In the genomic region with DNA sequence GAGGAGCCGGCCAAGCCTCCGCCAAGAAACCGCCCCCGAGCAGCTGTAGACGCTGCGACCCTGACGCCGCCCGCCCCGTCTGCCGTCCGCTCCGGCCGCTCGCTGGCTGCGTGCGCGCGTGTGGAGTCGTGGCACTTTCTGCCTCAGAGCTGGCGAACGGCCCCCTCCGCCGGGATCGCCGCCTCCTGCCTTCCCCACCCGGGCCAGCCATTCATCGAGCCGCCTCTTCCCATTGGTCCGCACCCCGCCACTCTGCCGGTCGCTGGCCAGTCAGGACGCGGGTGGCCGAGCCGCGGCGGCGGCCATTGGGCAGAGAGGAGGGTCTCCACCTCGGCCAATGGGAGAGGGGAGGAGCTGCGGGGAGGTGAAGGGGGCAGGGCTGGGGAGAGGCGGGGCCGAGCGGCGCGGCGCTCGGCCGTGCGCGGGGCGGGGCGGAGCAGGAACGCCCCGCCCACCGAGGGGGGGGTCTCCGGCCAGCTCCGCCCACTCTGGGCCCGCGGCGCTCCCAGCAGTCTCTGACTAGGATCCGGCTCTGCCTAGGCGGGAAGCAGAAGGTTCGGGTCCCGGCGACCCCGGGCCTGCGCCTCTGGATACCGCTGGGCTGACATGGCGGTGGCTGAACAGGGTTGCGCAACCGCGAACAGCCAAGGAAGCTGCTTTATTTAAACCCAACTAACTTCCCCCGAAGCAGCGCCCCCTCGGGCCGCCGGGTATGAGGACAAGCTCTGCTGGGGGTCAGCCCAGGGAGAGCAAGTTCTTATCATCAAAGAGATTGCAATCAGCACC, we compare ENCODE assay signal across 8 cellular contexts. TPM values are rescaled to one million over a fixed set of nuclear protein-coding genes. Genes with fewer than 3 reads are reported as not detected.
A peak's percentile ranks its signal among the peaks of the same experiment; 100 is the strongest.
DNase-seq lines count a peak whose midpoint lies in the region; ATAC-seq lines count a peak whose summit lies in the region.

A gene with protein sequence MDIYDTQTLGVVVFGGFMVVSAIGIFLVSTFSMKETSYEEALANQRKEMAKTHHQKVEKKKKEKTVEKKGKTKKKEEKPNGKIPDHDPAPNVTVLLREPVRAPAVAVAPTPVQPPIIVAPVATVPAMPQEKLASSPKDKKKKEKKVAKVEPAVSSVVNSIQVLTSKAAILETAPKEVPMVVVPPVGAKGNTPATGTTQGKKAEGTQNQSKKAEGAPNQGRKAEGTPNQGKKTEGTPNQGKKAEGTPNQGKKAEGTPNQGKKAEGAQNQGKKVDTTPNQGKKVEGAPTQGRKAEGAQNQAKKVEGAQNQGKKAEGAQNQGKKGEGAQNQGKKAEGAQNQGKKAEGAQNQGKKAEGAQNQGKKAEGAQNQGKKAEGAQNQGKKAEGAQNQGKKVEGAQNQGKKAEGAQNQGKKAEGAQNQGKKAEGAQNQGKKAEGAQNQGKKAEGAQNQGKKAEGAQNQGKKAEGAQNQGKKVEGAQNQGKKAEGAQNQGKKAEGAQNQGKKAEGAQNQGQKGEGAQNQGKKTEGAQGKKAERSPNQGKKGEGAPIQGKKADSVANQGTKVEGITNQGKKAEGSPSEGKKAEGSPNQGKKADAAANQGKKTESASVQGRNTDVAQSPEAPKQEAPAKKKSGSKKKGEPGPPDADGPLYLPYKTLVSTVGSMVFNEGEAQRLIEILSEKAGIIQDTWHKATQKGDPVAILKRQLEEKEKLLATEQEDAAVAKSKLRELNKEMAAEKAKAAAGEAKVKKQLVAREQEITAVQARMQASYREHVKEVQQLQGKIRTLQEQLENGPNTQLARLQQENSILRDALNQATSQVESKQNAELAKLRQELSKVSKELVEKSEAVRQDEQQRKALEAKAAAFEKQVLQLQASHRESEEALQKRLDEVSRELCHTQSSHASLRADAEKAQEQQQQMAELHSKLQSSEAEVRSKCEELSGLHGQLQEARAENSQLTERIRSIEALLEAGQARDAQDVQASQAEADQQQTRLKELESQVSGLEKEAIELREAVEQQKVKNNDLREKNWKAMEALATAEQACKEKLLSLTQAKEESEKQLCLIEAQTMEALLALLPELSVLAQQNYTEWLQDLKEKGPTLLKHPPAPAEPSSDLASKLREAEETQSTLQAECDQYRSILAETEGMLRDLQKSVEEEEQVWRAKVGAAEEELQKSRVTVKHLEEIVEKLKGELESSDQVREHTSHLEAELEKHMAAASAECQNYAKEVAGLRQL (N-terminal part only) (minus strand): TSS at position 140 of the 786 bp plus-strand sequence. CDS start 21,735 bp downstream, outside the sequence.

- DNase-seq in COLO829 (ENCODE audit: low spot score) (peak; percentile 98), HS-5 (ENCODE audit: low read depth) (peak; percentile 80), NK-92 (lab: John Stamatoyannopoulos, UW; ENCODE audit: unreplicated experiment) (peak; percentile 82), lung microvascular endothelial cell (ENCODE audit: low read depth in 2 of 2) (peak; percentile 98 to 99)
- peak; percentile 96 for DNase-seq in activated CD8-positive, alpha-beta memory T cell treated with anti-CD3 and anti-CD28 coated beads for 24 hours
- peak; percentile 93 for DNase-seq in effector CD8-positive, alpha-beta T cell (lab: John Stamatoyannopoulos, UW)
- DNase-seq in stimulated activated CD4-positive, alpha-beta T cell treated with anti-CD3 and anti-CD28 coated beads, TNF-alpha, amount 100 ng/mL, for 48 hours (ENCODE audit: low read depth in 3 of 3), result peak; percentile 94 to 95 (median 94)

- ATAC-seq in GM19468 (IDR thresholded peaks at IDR 0.05; ENCODE audit: extremely low read depth, unreplicated experiment), result peak; percentile 63

RNA-seq across cellular contexts. Expression of the gene that starts here (rescaled TPM):
- 49.9 and 61.5 TPM in 2 replicates for total RNA-seq in lung microvascular endothelial cell

Comparison
In these comparisons a context has a peak if more than half of its experiments do, and no peak if none do; other contexts are left out.
1. Peak in every context shown above with its lines: DNase-seq and ATAC-seq.